ENCODE assay signal across 8 cellular contexts in the genomic region with DNA sequence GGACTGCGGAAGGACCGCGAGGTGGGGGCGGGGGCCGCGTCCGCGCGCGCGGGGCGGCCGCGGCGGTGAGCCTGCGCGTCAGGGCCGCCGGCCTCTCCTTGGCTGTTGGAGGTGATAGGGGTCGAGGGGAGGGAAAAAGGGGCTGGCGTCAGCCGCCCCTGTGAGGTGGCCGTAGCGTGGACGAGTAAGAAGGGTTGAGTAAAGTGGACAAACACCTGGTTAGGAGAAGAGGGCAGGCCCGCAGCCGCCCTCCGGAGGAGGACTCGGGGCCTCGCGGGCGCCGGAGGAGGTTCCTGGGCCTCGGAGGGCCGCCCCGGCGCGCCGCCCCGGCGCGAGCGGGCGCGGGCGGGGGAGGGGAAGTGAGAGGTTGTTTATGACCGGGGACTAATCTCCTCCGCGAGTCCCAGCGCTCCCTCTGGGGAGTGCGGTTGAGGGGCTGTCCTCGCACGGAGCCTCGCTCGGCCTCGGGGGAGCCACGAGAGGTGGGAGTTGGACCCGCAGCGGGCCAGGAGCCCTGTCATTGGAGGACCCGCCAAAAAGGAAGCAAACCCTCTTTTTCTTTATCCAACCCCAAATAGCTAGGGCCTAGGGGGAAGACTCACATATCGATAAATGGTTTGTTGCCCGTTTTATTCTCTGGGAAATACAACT. TPM values are rescaled to one million over a fixed set of nuclear protein-coding genes. Genes with fewer than 3 reads are reported as not detected.
A peak's percentile ranks its signal among the peaks of the same experiment; 100 is the strongest.
DNase-seq lines count a peak whose midpoint lies in the region; ATAC-seq lines count a peak whose summit lies in the region.

No MANE protein-coding gene starts in this region.

- H3K4me3 ChIP-seq in mesendoderm (ENCODE audit: low read length): peak overlapping the region; percentile 71

- H3K36me3 ChIP-seq in mesendoderm (ENCODE audit: control insufficient read depth, insufficient read depth, low read length): no peaks in the 10 kb centered on the region

- H4K8ac ChIP-seq in mesendoderm (ENCODE audit: low read depth, low read length): no peak overlapping the region

- no peak overlapping the region for H2BK120ac ChIP-seq in mesendoderm (ENCODE audit: low read depth, low read length)

- DNase-seq in NCI-H1436 (lab: John Stamatoyannopoulos, UW) (peak; percentile 43), NCI-H1436 treated with DMSO at 0.1 percent for 48 hours (lab: John Stamatoyannopoulos, UW) (no peak), NCI-H1694 treated with DMSO at 0.1 percent for 48 hours (lab: John Stamatoyannopoulos, UW) (peak; percentile 62), dedifferentiated amniotic fluid mesenchymal stem cell (ENCODE audit: extremely low spot score) (peak; percentile 26), mesendoderm (no peak)
- peak; percentile 78 to 83 for DNase-seq in activated CD4-positive, alpha-beta T cell treated with anti-CD3 and anti-CD28 coated beads for 4 hours
- DNase-seq in stimulated activated CD8-positive, alpha-beta memory T cell treated with anti-CD3 and anti-CD28 coated beads, Interleukin-12 subunit alpha, Interleukin-12 subunit beta, amount 100 ng/mL, for 1 hour (ENCODE audit: low read depth): peak; percentile 65

- peak overlapping the region; percentile 4 for H3K18ac ChIP-seq in mesendoderm (ENCODE audit: low read length)

- no peak overlapping the region for H2BK15ac ChIP-seq in mesendoderm (replicated peaks; ENCODE audit: low read depth)

- H3K79me2 ChIP-seq in mesendoderm (ENCODE audit: control insufficient read depth, insufficient read depth, low read length): peaks cover 4% of the 10 kb centered on the region

- peak overlapping the region; percentile 56 for H3K4ac ChIP-seq in mesendoderm (ENCODE audit: low read depth, low read length)

- no peaks in the 10 kb centered on the region for H3K27me3 ChIP-seq in mesendoderm (ENCODE audit: insufficient read depth, low read length, poor library complexity)

- H3K9ac ChIP-seq in mesendoderm (ENCODE audit: low read length): peak overlapping the region; percentile 88

- ATAC-seq in HG02763 (IDR thresholded peaks at IDR 0.05; ENCODE audit: unreplicated experiment): peak; percentile 41

- peak overlapping the region; percentile 82 for H3K4me2 ChIP-seq in mesendoderm (ENCODE audit: low read length)

- H3K27ac ChIP-seq in mesendoderm (ENCODE audit: low read depth, low read length): peak overlapping the region; percentile 95

- H3K79me1 ChIP-seq in mesendoderm (ENCODE audit: low read length): no peaks in the 10 kb centered on the region

- no peak overlapping the region for H4K5ac ChIP-seq in mesendoderm (ENCODE audit: low read length)

- no CpG with 5 or more reads among the region's 62 CpGs for WGBS in mesendoderm (ENCODE audit: extremely low coverage, insufficient coverage, low lambda C conversion rate)

- H3K56ac ChIP-seq in mesendoderm (ENCODE audit: low read length): peak overlapping the region; percentile 91

- H2AK5ac ChIP-seq in mesendoderm (ENCODE audit: low read length): no peak overlapping the region

- H2BK5ac ChIP-seq in mesendoderm (ENCODE audit: low read length): peak overlapping the region; percentile 54

- H3K4me1 ChIP-seq in mesendoderm (ENCODE audit: control insufficient read depth, low read depth, low read length): no peaks in the 10 kb centered on the region

- peak overlapping the region; percentile 96 for H3K23ac ChIP-seq in mesendoderm (ENCODE audit: low read length)

RNA-seq across cellular contexts. Expression of a gene that starts 0.6 kb away (rescaled TPM):
- polyA plus RNA-seq in mesendoderm (2013, experiment 1 of 2): 15.9 TPM
- polyA plus RNA-seq in mesendoderm (2013, experiment 2 of 2): 15.8 TPM

Comparison
In these comparisons a context has a peak if more than half of its experiments do, and no peak if none do; other contexts are left out.
1. DNase-seq: peak in NCI-H1436 (single experiment), NCI-H1694 treated with DMSO at 0.1 percent for 48 hours (single experiment), activated CD4-positive, alpha-beta T cell treated with anti-CD3 and anti-CD28 coated beads for 4 hours (2 of 2), dedifferentiated amniotic fluid mesenchymal stem cell (single experiment) and stimulated activated CD8-positive, alpha-beta memory T cell treated with anti-CD3 and anti-CD28 coated beads, Interleukin-12 subunit alpha, Interleukin-12 subunit beta, amount 100 ng/mL, for 1 hour (single experiment); none in NCI-H1436 treated with DMSO at 0.1 percent for 48 hours (single experiment) and mesendoderm (single experiment).